Comparison of ENCODE assay signal across 27 cellular contexts in genomic region chr14:28936601-28937000, GRCh38.
"Had no signal": no experiment of that assay in that cellular context is flagged by ENCODE, and none has a peak within 500 bp of the region (broad histone marks: within the 10 kb centered on the region; RNA-seq: fewer than 3 reads in every experiment).

No MANE protein-coding gene starts in this region.

- H3K4me1 ChIP-seq: colonic mucosa, esophagus squamous epithelium, gastrocnemius medialis, heart right ventricle, left lung, lower lobe of right lung had no signal

- H3K27ac ChIP-seq: colonic mucosa, epithelial cell of prostate, esophagus squamous epithelium, gastrocnemius medialis, heart right ventricle, left lung, lower lobe of right lung had no signal

- ATAC-seq: effector memory CD8-positive, alpha-beta T cell; esophagus mucosa; gastrocnemius medialis; heart right ventricle; left cardiac atrium; left lung; left ventricle myocardium superior; lower lobe of right lung; naive thymus-derived CD4-positive, alpha-beta T cell had no signal

- H3K4me1 Mint-ChIP-seq: endodermal cell; memory B cell; naive thymus-derived CD4-positive, alpha-beta T cell had no signal

- H3K9me3 ChIP-seq: gastrocnemius medialis had no signal

- DNase-seq: colonic mucosa; cortex of kidney; effector CD8-positive, alpha-beta T cell; effector memory CD8-positive, alpha-beta T cell; endodermal cell; erythroblast; esophagus squamous epithelium; foreskin fibroblast; foreskin melanocyte; gastrocnemius medialis; glutamatergic neuron; head of caudate nucleus; heart right ventricle; hippocampal formation; islet precursor cell; left cardiac atrium; left lung; left ventricle myocardium superior; lower lobe of right lung; mesendoderm; midbrain; naive thymus-derived CD4-positive, alpha-beta T cell had no signal

- H3K27me3 Mint-ChIP-seq: dendritic cell treated with granulocyte-macrophage colony-stimulating factor and Interleukin-4, amounts not matched to agents 40 ng/mL and 50 ng/mL, for 4 days; effector memory CD8-positive, alpha-beta T cell; memory B cell; naive thymus-derived CD4-positive, alpha-beta T cell had no signal

- FAIRE-seq: endometrium had no signal

- H3K4me3 Mint-ChIP-seq: dendritic cell treated with granulocyte-macrophage colony-stimulating factor and Interleukin-4, amounts not matched to agents 40 ng/mL and 50 ng/mL, for 4 days; effector memory CD8-positive, alpha-beta T cell; endodermal cell; memory B cell; naive thymus-derived CD4-positive, alpha-beta T cell had no signal

- H3K36me3 Mint-ChIP-seq: memory B cell; naive thymus-derived CD4-positive, alpha-beta T cell had no signal

- H3K27me3 ChIP-seq: colonic mucosa, esophagus squamous epithelium, gastrocnemius medialis, heart right ventricle, left lung had no signal

- H3K27ac Mint-ChIP-seq: dendritic cell treated with granulocyte-macrophage colony-stimulating factor and Interleukin-4, amounts not matched to agents 40 ng/mL and 50 ng/mL, for 4 days; effector memory CD8-positive, alpha-beta T cell; endodermal cell; memory B cell; naive thymus-derived CD4-positive, alpha-beta T cell had no signal

- H3K36me3 ChIP-seq: colonic mucosa, esophagus squamous epithelium, gastrocnemius medialis, heart right ventricle, left lung, lower lobe of right lung had no signal

- H3K4me3 ChIP-seq: colonic mucosa, esophagus squamous epithelium, gastrocnemius medialis, heart right ventricle, left lung, lower lobe of right lung had no signal
